8 cellular contexts compared by ENCODE assay signal in genomic region chr15:72475674-72476073, GRCh38. TPM values are rescaled to one million over a fixed set of nuclear protein-coding genes. Genes with fewer than 3 reads are reported as not detected.
DNase-seq lines count a peak whose midpoint lies in the region; ATAC-seq and TF ChIP-seq lines count a peak whose summit lies in the region.

No MANE protein-coding gene starts in this region.

- H2AK5ac ChIP-seq in mesendoderm (ENCODE audit: low read length): no peak overlapping the region

- peaks cover 55% of the 10 kb centered on the region for H3K79me2 ChIP-seq in mesendoderm (ENCODE audit: control insufficient read depth, insufficient read depth, low read length)

- peak overlapping the region; percentile 83 for H3K4me2 ChIP-seq in mesendoderm (ENCODE audit: low read length)

- peaks cover 0 to 57% (median 47%) of the 10 kb centered on the region in 12 donors for H3K4me1 ChIP-seq in heart left ventricle
- peaks cover 2% of the 10 kb centered on the region for H3K4me1 ChIP-seq in mesendoderm (ENCODE audit: control insufficient read depth, low read depth, low read length)
- peaks cover 40% of the 10 kb centered on the region for H3K4me1 ChIP-seq in upper lobe of right lung

- peak overlapping the region; percentile 100 for H3K27ac Mint-ChIP-seq in MCF 10A (ENCODE audit: low read depth, unreplicated experiment)

- H3K36me3 ChIP-seq in heart left ventricle (peaks cover 0 to 51% (median 21%) of the 10 kb centered on the region in 9 donors), mesendoderm (ENCODE audit: control insufficient read depth, insufficient read depth, low read length) (peaks cover 1% of the 10 kb centered on the region), upper lobe of right lung (peaks cover 32% of the 10 kb centered on the region)

- no peak overlapping the region for H3K18ac ChIP-seq in mesendoderm (ENCODE audit: low read length)

- H3K4me1 Mint-ChIP-seq in MCF 10A (ENCODE audit: insufficient read depth, unreplicated experiment): peaks cover 8% of the 10 kb centered on the region

- no peak overlapping the region for H4K5ac ChIP-seq in mesendoderm (ENCODE audit: low read length)

- TSS peak; percentile 29 for BruUV-seq in MCF 10A (replicated peaks; lab: Mats Ljungman, UMichigan)

- DNase-seq in heart left ventricle (no peak), left cardiac atrium (no peak), MCF 10A (ENCODE audit: unreplicated experiment) (no peak), mesendoderm (no peak), upper lobe of right lung (no peak), activated gamma-delta T cell (lab: John Stamatoyannopoulos, UW) (no peak), HT-29 (ENCODE audit: low spot score) (no peak), SK-N-DZ (ENCODE audit: low spot score) (no peak)

- no peak overlapping the region for H3K23ac ChIP-seq in mesendoderm (ENCODE audit: low read length)

- no peak overlapping the region for H2BK5ac ChIP-seq in mesendoderm (ENCODE audit: low read length)

- no peak overlapping the region for H2BK120ac ChIP-seq in mesendoderm (ENCODE audit: low read depth, low read length)

- WGBS in heart left ventricle, 4 donors: 3 to 8% (median 6%) methylated on average over 2 of the region's 2 CpGs
- no CpG with 5 or more reads among the region's 2 CpGs for WGBS in mesendoderm (ENCODE audit: extremely low coverage, insufficient coverage, low lambda C conversion rate)

- TF ChIP-seq POLR2A in heart left ventricle (IDR thresholded peaks at IDR 0.05): no peak

- H3K4me3 Mint-ChIP-seq in MCF 10A (ENCODE audit: unreplicated experiment): peak overlapping the region; percentile 91

- CTCF ChIA-PET in MCF 10A (lab: Yijun Ruan, JAX): interaction anchor here (0.5 to 1.3 kb wide), 5 partner anchors 22 to 277 kb away, joined by 3 to 4 read pairs (median 3); no protein-coding TSS in a partner anchor

- H3K27me3 Mint-ChIP-seq in MCF 10A (ENCODE audit: insufficient read depth, unreplicated experiment): no peaks in the 10 kb centered on the region

- no peak overlapping the region for H3K4ac ChIP-seq in mesendoderm (ENCODE audit: low read depth, low read length)

- H3K9me3 Mint-ChIP-seq in MCF 10A (ENCODE audit: unreplicated experiment): no peaks in the 10 kb centered on the region

- POLR2A ChIA-PET in MCF 10A (lab: Yijun Ruan, JAX): interaction anchor here (0.5 to 4.2 kb wide), 19 partner anchors 8 to 276 kb away, joined by 3 to 45 read pairs (median 3); partner anchors contain the start of gene HEXA

- H3K9ac ChIP-seq in mesendoderm (ENCODE audit: low read length): peak overlapping the region; percentile 100

- peaks cover 2% of the 10 kb centered on the region for H3K79me1 ChIP-seq in mesendoderm (ENCODE audit: low read length)

- intact Hi-C loops in heart left ventricle (cut with DNase I) (loop anchor here in 7 of 10 donors (2.0 to 10.0 kb wide), 6 partner anchors 37 to 209 kb away; partner anchors contain the start of genes HEXA (in 3 of the 7), BBS4 (in 1 of the 7) and HIGD2B (in 1 of the 7)), left cardiac atrium (cut with DNase I) (loop anchor here in 1 of 2 donors (10.0 kb wide), 1 partner anchor 101 kb away; the partner anchor contains the start of gene HEXA), MCF 10A (cut with micrococcal nuclease) (loop anchor here (1.0 kb wide), 1 partner anchor 99 kb away; the partner anchor contains the start of gene HEXA), upper lobe of right lung (cut with DNase I) (no loop called here)

- H3K56ac ChIP-seq in mesendoderm (ENCODE audit: low read length): peak overlapping the region; percentile 99

- H3K9me3 ChIP-seq in heart left ventricle: no peaks in the 10 kb centered on the region
- H3K9me3 ChIP-seq in upper lobe of right lung: no peaks in the 10 kb centered on the region

- H4K8ac ChIP-seq in mesendoderm (ENCODE audit: low read depth, low read length): no peak overlapping the region

- no peak overlapping the region for H2BK15ac ChIP-seq in mesendoderm (replicated peaks; ENCODE audit: low read depth)

- peak overlapping the region; percentile 95 to 100 (median 99) for H3K27ac ChIP-seq in heart left ventricle
- no peak overlapping the region for H3K27ac ChIP-seq in mesendoderm (ENCODE audit: low read depth, low read length)
- peak overlapping the region; percentile 100 for H3K27ac ChIP-seq in upper lobe of right lung

- ATAC-seq in heart left ventricle (no peak), left cardiac atrium (no peak), upper lobe of right lung (no peak)

- TF ChIP-seq CTCF in heart left ventricle (IDR thresholded peaks at IDR 0.05) (no peak), MCF 10A (IDR thresholded peaks at IDR 0.05; ENCODE audit: unreplicated experiment) (no peak), upper lobe of right lung (IDR thresholded peaks at IDR 0.05) (no peak)

- H3K4me3 ChIP-seq in heart left ventricle (peak overlapping the region; percentile 55 to 95 (median 81)), mesendoderm (ENCODE audit: low read length) (peak overlapping the region; percentile 99), upper lobe of right lung (peak overlapping the region; percentile 76)

- no peaks in the 10 kb centered on the region for H3K27me3 ChIP-seq in heart left ventricle
- no peaks in the 10 kb centered on the region for H3K27me3 ChIP-seq in mesendoderm (ENCODE audit: insufficient read depth, low read length, poor library complexity)
- H3K27me3 ChIP-seq in upper lobe of right lung: no peaks in the 10 kb centered on the region

- H3K36me3 Mint-ChIP-seq in MCF 10A (ENCODE audit: insufficient read depth, unreplicated experiment): peaks cover 49% of the 10 kb centered on the region

RNA-seq across cellular contexts. Expression of gene ARIH1, which starts 1.5 kb away (rescaled TPM):
- total RNA-seq in heart left ventricle (100 to 1,000 TPM in 7 of 9 donors, 10 to 100 TPM in 2; 50.2 to 217 (median 167) TPM), left cardiac atrium (100 to 1,000 TPM; 141 to 142 TPM), MCF 10A (2022) (234 and 235 TPM in 2 replicates), upper lobe of right lung (159 TPM)
- 10 to 100 TPM; 25.3 to 34.9 TPM for polyA plus RNA-seq in heart left ventricle
- 79.2 TPM for polyA plus RNA-seq in mesendoderm (2013, experiment 1 of 2)
- polyA plus RNA-seq in mesendoderm (2013, experiment 2 of 2): 73.9 TPM
- total RNA-seq in HT-29 (2014; rRNA removed; shearing (Covaris generic)): 39.4 and 44.1 TPM in 2 replicates
- polyA plus RNA-seq in SK-N-DZ (2014; cell fraction: cytosol; rRNA removed): 23.5 and 26.6 TPM in 2 replicates
- 32.9 and 45.1 TPM in 2 replicates for polyA plus RNA-seq in SK-N-DZ (2014; cell fraction: nucleus; rRNA removed)
